In the genomic region with DNA sequence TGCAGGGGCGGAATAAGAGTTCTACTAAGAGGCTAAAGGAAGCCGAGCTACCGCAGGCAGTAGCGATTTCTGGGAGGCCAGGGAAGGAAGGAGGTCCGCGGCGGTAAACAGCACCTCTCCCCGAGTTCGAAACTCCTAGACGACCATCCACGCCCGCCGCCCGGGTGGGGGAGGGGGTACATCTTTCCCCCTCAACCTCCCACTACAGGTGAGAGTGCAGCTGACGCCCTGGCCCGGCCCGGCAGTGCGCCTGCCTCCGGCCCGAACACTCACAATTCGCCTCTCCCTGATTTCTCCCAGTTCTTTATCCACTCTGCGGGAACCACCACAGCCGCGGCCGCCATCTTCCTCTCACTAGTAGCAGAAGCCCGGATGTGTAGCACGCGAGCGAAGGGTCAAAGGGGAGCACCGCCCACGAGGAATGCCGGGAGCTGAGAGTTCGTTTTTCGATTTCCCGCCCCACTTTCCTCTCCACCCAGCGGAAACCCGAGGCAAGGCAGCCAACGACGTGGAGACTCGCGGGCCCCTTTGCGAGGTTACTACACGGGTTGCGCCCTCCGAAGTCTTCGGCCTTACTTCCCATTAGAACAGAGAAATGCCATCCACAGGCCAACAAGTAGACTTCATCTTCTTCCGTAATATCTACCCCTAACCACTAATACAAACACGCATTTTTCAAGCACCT, we compare ENCODE assay signal across 8 cellular contexts. TPM values are rescaled to one million over a fixed set of nuclear protein-coding genes. Genes with fewer than 3 reads are reported as not detected.
DNase-seq lines count a peak whose midpoint lies in the region; ATAC-seq and TF ChIP-seq lines count a peak whose summit lies in the region.

A gene with protein sequence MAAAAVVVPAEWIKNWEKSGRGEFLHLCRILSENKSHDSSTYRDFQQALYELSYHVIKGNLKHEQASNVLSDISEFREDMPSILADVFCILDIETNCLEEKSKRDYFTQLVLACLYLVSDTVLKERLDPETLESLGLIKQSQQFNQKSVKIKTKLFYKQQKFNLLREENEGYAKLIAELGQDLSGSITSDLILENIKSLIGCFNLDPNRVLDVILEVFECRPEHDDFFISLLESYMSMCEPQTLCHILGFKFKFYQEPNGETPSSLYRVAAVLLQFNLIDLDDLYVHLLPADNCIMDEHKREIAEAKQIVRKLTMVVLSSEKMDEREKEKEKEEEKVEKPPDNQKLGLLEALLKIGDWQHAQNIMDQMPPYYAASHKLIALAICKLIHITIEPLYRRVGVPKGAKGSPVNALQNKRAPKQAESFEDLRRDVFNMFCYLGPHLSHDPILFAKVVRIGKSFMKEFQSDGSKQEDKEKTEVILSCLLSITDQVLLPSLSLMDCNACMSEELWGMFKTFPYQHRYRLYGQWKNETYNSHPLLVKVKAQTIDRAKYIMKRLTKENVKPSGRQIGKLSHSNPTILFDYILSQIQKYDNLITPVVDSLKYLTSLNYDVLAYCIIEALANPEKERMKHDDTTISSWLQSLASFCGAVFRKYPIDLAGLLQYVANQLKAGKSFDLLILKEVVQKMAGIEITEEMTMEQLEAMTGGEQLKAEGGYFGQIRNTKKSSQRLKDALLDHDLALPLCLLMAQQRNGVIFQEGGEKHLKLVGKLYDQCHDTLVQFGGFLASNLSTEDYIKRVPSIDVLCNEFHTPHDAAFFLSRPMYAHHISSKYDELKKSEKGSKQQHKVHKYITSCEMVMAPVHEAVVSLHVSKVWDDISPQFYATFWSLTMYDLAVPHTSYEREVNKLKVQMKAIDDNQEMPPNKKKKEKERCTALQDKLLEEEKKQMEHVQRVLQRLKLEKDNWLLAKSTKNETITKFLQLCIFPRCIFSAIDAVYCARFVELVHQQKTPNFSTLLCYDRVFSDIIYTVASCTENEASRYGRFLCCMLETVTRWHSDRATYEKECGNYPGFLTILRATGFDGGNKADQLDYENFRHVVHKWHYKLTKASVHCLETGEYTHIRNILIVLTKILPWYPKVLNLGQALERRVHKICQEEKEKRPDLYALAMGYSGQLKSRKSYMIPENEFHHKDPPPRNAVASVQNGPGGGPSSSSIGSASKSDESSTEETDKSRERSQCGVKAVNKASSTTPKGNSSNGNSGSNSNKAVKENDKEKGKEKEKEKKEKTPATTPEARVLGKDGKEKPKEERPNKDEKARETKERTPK (N-terminal part only) (minus strand): TSS at position 374 of the 685 bp plus-strand sequence. CDS start 30 bp downstream, at position 344.

- ATAC-seq in GM21825 (IDR thresholded peaks at IDR 0.05; ENCODE audit: unreplicated experiment), result peak; percentile 81
- peak; percentile 92 for ATAC-seq in activated T-helper 17 cell treated with anti-CD3 and anti-CD28 coated beads, Interleukin-2, amount 50 U/mL, for 72 hours (replicated peaks)
- ATAC-seq in naive thymus-derived CD8-positive, alpha-beta T cell, result peak; percentile 90 to 91

- H3K9me3 Mint-ChIP-seq in activated T-helper 17 cell treated with anti-CD3 and anti-CD28 coated beads, Interleukin-2, amount 50 U/mL, for 72 hours, result no peaks in the 10 kb centered on the region
- no peaks in the 10 kb centered on the region for H3K9me3 Mint-ChIP-seq in naive thymus-derived CD8-positive, alpha-beta T cell

- DNase-seq in EH (ENCODE audit: low read depth), result peak; percentile 89
- DNase-seq in Kasumi-1 (lab: John Stamatoyannopoulos, UW), result peak; percentile 86 to 88
- peak; percentile 88 for DNase-seq in RPMI8226
- DNase-seq in fibroblast of mammary gland (ENCODE audit: low read depth), result peak; percentile 82
- peak; percentile 54 to 83 (median 72) for DNase-seq in naive thymus-derived CD8-positive, alpha-beta T cell
- peak; percentile 61 to 73 (median 67) for DNase-seq in stimulated activated naive CD4-positive, alpha-beta T cell (lab: John Stamatoyannopoulos, UW)

- H3K36me3 Mint-ChIP-seq in activated T-helper 17 cell treated with anti-CD3 and anti-CD28 coated beads, Interleukin-2, amount 50 U/mL, for 72 hours (ENCODE audit: low read depth), result peaks cover 26% of the 10 kb centered on the region
- peaks cover 0 to 2% (median 0%) of the 10 kb centered on the region in 3 donors for H3K36me3 Mint-ChIP-seq in naive thymus-derived CD8-positive, alpha-beta T cell

- peak; percentile 28 for TF ChIP-seq CTCF in fibroblast of mammary gland (conservative IDR thresholded peaks at IDR 0.05; ENCODE audit: control insufficient read depth, insufficient read depth, low read depth, low read length)

- POLR2A ChIA-PET in naive thymus-derived CD8-positive, alpha-beta T cell (lab: Charles Lee), result interaction anchor here (1.0 kb wide), 1 partner anchor 127 kb away, joined by 5 read pairs; a partner anchor contains a TSS

- peak within 1 kb of the TSS; percentile 96 for H3K27ac Mint-ChIP-seq in activated T-helper 17 cell treated with anti-CD3 and anti-CD28 coated beads, Interleukin-2, amount 50 U/mL, for 72 hours
- H3K27ac Mint-ChIP-seq in naive thymus-derived CD8-positive, alpha-beta T cell, result peak within 1 kb of the TSS; percentile 89 to 97 (median 94)

- H3K27me3 Mint-ChIP-seq in activated T-helper 17 cell treated with anti-CD3 and anti-CD28 coated beads, Interleukin-2, amount 50 U/mL, for 72 hours, result no peaks in the 10 kb centered on the region
- H3K27me3 Mint-ChIP-seq in naive thymus-derived CD8-positive, alpha-beta T cell, result no peaks in the 10 kb centered on the region

- H3K4me1 Mint-ChIP-seq in activated T-helper 17 cell treated with anti-CD3 and anti-CD28 coated beads, Interleukin-2, amount 50 U/mL, for 72 hours, result no peaks in the 10 kb centered on the region
- H3K4me1 Mint-ChIP-seq in naive thymus-derived CD8-positive, alpha-beta T cell, result peaks cover 6 to 45% (median 40%) of the 10 kb centered on the region in 4 donors

- H3K4me3 ChIP-seq in fibroblast of mammary gland (ENCODE audit: control insufficient read depth, low read depth, low read length), result peak within 1 kb of the TSS; percentile 85

- H3K4me3 Mint-ChIP-seq in activated T-helper 17 cell treated with anti-CD3 and anti-CD28 coated beads, Interleukin-2, amount 50 U/mL, for 72 hours, result peak within 1 kb of the TSS; percentile 95
- peak within 1 kb of the TSS; percentile 92 to 98 (median 94) for H3K4me3 Mint-ChIP-seq in naive thymus-derived CD8-positive, alpha-beta T cell

RNA-seq across cellular contexts. Expression of the gene that starts here (rescaled TPM):
- total RNA-seq in activated T-helper 17 cell treated with anti-CD3 and anti-CD28 coated beads, Interleukin-2, amount 50 U/mL, for 72 hours, result 10 to 100 TPM; 82.6 to 83.3 TPM
- total RNA-seq in naive thymus-derived CD8-positive, alpha-beta T cell, result 100 to 1,000 TPM; 105 to 117 TPM
- polyA plus RNA-seq in naive thymus-derived CD8-positive, alpha-beta T cell, result 10 to 100 TPM; 30.9 to 41.9 (median 34.5) TPM

Comparison
In these comparisons a context has a peak if more than half of its experiments do, and no peak if none do; other contexts are left out.
1. Peak in every context shown above with its lines: DNase-seq, ATAC-seq and H3K4me3 ChIP-seq.